8 cellular contexts compared by ENCODE assay signal in genomic region chr5:125835293-125836172, GRCh38.
A peak's percentile ranks its signal among the peaks of the same experiment; 100 is the strongest.
DNase-seq lines count a peak whose midpoint lies in the region; ATAC-seq, FAIRE-seq and TF ChIP-seq lines count a peak whose summit lies in the region.

No MANE protein-coding gene starts in this region.

- H3K27me3 Mint-ChIP-seq in mesothelial cell of epicardium (ENCODE audit: low read depth), result peaks cover 2% of the 10 kb centered on the region

- no peak overlapping the region for H3K27ac Mint-ChIP-seq in mesothelial cell of epicardium

- peaks cover 2% of the 10 kb centered on the region for H3K36me3 Mint-ChIP-seq in mesothelial cell of epicardium

- H3K9me3 Mint-ChIP-seq in mesothelial cell of epicardium, result peaks cover 11% of the 10 kb centered on the region

- ATAC-seq in GM21717 (IDR thresholded peaks at IDR 0.05; ENCODE audit: unreplicated experiment), result peak; percentile 76

- FAIRE-seq in endometrium (lab: Jason Lieb, UNC), result peak; percentile 93

- H3K4me3 Mint-ChIP-seq in mesothelial cell of epicardium, result peak overlapping the region; percentile 17

- peak; percentile 69 for TF ChIP-seq CTCF in mesothelial cell of epicardium (IDR thresholded peaks at IDR 0.05; ENCODE audit: unreplicated experiment)

- H3K4me1 Mint-ChIP-seq in mesothelial cell of epicardium, result peaks cover 23% of the 10 kb centered on the region

- peak; percentile 31 for DNase-seq in EL
- peak; percentile 60 for DNase-seq in NCI-H2227 (lab: John Stamatoyannopoulos, UW; ENCODE audit: unreplicated experiment)
- DNase-seq in mesothelial cell of epicardium (ENCODE audit: low spot score in 2 of 2, unreplicated experiment in 2 of 2), result peak in 1 of 2 experiments; percentile 45
- no peak for DNase-seq in KG1 (lab: John Stamatoyannopoulos, UW)
- no peak for DNase-seq in NK-92 treated with Interleukin-12 subunit alpha and Interleukin-12 subunit beta, amount 100 ng/mL, for 24 hours (lab: John Stamatoyannopoulos, UW)
- no peak for DNase-seq in activated naive CD4-positive, alpha-beta T cell treated with Interleukin-2 at 50 U/mL for 16 hours

Comparison
In these comparisons a context has a peak if more than half of its experiments do, and no peak if none do; other contexts are left out.
1. DNase-seq: peak in EL (single experiment) and NCI-H2227 (single experiment); none in KG1 (single experiment), NK-92 treated with Interleukin-12 subunit alpha and Interleukin-12 subunit beta, amount 100 ng/mL, for 24 hours (single experiment) and activated naive CD4-positive, alpha-beta T cell treated with Interleukin-2 at 50 U/mL for 16 hours (single experiment).